In genomic region chr7:22582860-22583640, GRCh38 we compare ENCODE assay signal across 9 cellular contexts.
A peak's percentile ranks its signal among the peaks of the same experiment; 100 is the strongest.
DNase-seq lines count a peak whose midpoint lies in the region; ATAC-seq and TF ChIP-seq lines count a peak whose summit lies in the region.
"Had no signal": no experiment of that assay in that cellular context is flagged by ENCODE, and none has a peak within 500 bp of the region (broad histone marks: within the 10 kb centered on the region; RNA-seq: fewer than 3 reads in every experiment).

No MANE protein-coding gene starts in this region.

- ATAC-seq in GM19395 (IDR thresholded peaks at IDR 0.05; ENCODE audit: unreplicated experiment), result no peak
- no peak for ATAC-seq in GM21786 (IDR thresholded peaks at IDR 0.05; ENCODE audit: unreplicated experiment)
- ATAC-seq in HG02759 (IDR thresholded peaks at IDR 0.05; ENCODE audit: unreplicated experiment), result no peak

- H4K20me1 ChIP-seq in GM23248 (ENCODE audit: insufficient read depth), result no peaks in the 10 kb centered on the region

- no peak overlapping the region for H3K23ac ChIP-seq in trophoblast cell (ENCODE audit: low read length)

- peaks cover 9% of the 10 kb centered on the region for H3K79me1 ChIP-seq in trophoblast cell (ENCODE audit: low read length)

- peaks cover 34% of the 10 kb centered on the region for H3F3A ChIP-seq in GM23248 (ENCODE audit: insufficient read depth)

- H3K9me3 ChIP-seq in GM23248 (ENCODE audit: low read depth) (no peaks in the 10 kb centered on the region), trophoblast cell (ENCODE audit: insufficient read depth, low read depth, low read length) (no peaks in the 10 kb centered on the region)

- H3K27ac ChIP-seq in GM23248 (no peak overlapping the region), trophoblast cell (ENCODE audit: low read depth, low read length) (peak overlapping the region; percentile 39)

- H4K8ac ChIP-seq in trophoblast cell (ENCODE audit: low read depth, low read length), result peak overlapping the region; percentile 47

- peak overlapping the region; percentile 81 for H2BK5ac ChIP-seq in trophoblast cell (ENCODE audit: low read depth, low read length, poor library complexity)

- H3K9ac ChIP-seq in GM23248 (no peak overlapping the region), trophoblast cell (ENCODE audit: low read length) (no peak overlapping the region)

- H3K36me3 ChIP-seq in GM23248 (ENCODE audit: low read depth) (no peaks in the 10 kb centered on the region), trophoblast cell (ENCODE audit: control insufficient read depth in 1 of 2, insufficient read depth in 2 of 2, low read length in 2 of 2) (no peaks in the 10 kb centered on the region)

- H2BK120ac ChIP-seq in trophoblast cell (ENCODE audit: insufficient read depth, low read length, poor library complexity), result peak overlapping the region; percentile 79

- H3K4me1 ChIP-seq in GM23248 (ENCODE audit: insufficient read depth), result peaks cover 26% of the 10 kb centered on the region
- H3K4me1 ChIP-seq in trophoblast cell (ENCODE audit: control insufficient read depth in 1 of 2, insufficient read depth in 2 of 2, low read length in 2 of 2), result peaks cover 19 to 27% of the 10 kb centered on the region in 2 experiments

- DNase-seq in GM23248 (peak; percentile 74), RPMI7951 (ENCODE audit: low read depth) (peak; percentile 94), fibroblast of the aortic adventitia (ENCODE audit: low read depth) (peak; percentile 95), trophoblast cell (peak in 1 of 2 donors; percentile 77), NCI-H1105 treated with DMSO at 0.1 percent for 48 hours (lab: John Stamatoyannopoulos, UW) (no peak)
- DNase-seq: NCI-H1092 treated with DMSO at 0.1 percent for 48 hours had no signal

- peak overlapping the region; percentile 66 for H2AK5ac ChIP-seq in trophoblast cell (ENCODE audit: low read length)

- 72 to 74% methylated on average over 7 of the region's 7 CpGs for WGBS in GM23248 (ENCODE audit: low coverage in 1 of 2, low lambda C conversion rate in 2 of 2, missing lambda C conversion rate in 2 of 2), 2 experiments
- no CpG with 5 or more reads among the region's 7 CpGs for WGBS in trophoblast cell (ENCODE audit: extremely low coverage, insufficient coverage, insufficient read length)

- no peak overlapping the region for H3K4ac ChIP-seq in trophoblast cell (ENCODE audit: low read depth, low read length)

- H2AFZ ChIP-seq in GM23248, result no peak overlapping the region
- no peak overlapping the region for H2AFZ ChIP-seq in trophoblast cell (ENCODE audit: insufficient read depth, low read length, poor library complexity)

- in situ Hi-C loops in GM23248 (cut with MboI), result no loop called here

- H3K79me2 ChIP-seq in GM23248 (ENCODE audit: insufficient read depth) (no peaks in the 10 kb centered on the region), trophoblast cell (ENCODE audit: control insufficient read depth, insufficient read depth, low read length, poor library complexity) (no peaks in the 10 kb centered on the region)

- H3K18ac ChIP-seq in trophoblast cell (ENCODE audit: low read length), result no peak overlapping the region

- H3K27me3 ChIP-seq in GM23248 (replicated peaks; ENCODE audit: insufficient read depth) (no peaks in the 10 kb centered on the region), trophoblast cell (ENCODE audit: insufficient read depth, low read length) (no peaks in the 10 kb centered on the region)

- H3K14ac ChIP-seq in trophoblast cell (ENCODE audit: low read length), result peak overlapping the region; percentile 73

- no peak overlapping the region for H3K4me2 ChIP-seq in GM23248 (ENCODE audit: unreplicated experiment)
- H3K4me2 ChIP-seq in trophoblast cell (ENCODE audit: low read length), result peak overlapping the region; percentile 4

- TF ChIP-seq CTCF in fibroblast of the aortic adventitia (IDR thresholded peaks at IDR 0.05; ENCODE audit: insufficient read depth, low read length), result no peak

- no peaks in the 10 kb centered on the region for H3K9me2 ChIP-seq in GM23248 (ENCODE audit: insufficient read depth)

- peak overlapping the region; percentile 89 for H4K91ac ChIP-seq in trophoblast cell (ENCODE audit: low read depth, low read length)

- peak overlapping the region; percentile 96 for H2BK12ac ChIP-seq in trophoblast cell (ENCODE audit: low read length)

- H4K12ac ChIP-seq in trophoblast cell (ENCODE audit: low read depth, low read length), result peak overlapping the region; percentile 26

- H3K4me3 ChIP-seq in GM23248, result no peak overlapping the region
- H3K4me3 ChIP-seq in fibroblast of the aortic adventitia (ENCODE audit: low read depth, low read length), result no peak overlapping the region
- H3K4me3 ChIP-seq in trophoblast cell (ENCODE audit: low read depth, low read length), result no peak overlapping the region
